Comparison of ENCODE assay signal across 33 cellular contexts in the genomic region with DNA sequence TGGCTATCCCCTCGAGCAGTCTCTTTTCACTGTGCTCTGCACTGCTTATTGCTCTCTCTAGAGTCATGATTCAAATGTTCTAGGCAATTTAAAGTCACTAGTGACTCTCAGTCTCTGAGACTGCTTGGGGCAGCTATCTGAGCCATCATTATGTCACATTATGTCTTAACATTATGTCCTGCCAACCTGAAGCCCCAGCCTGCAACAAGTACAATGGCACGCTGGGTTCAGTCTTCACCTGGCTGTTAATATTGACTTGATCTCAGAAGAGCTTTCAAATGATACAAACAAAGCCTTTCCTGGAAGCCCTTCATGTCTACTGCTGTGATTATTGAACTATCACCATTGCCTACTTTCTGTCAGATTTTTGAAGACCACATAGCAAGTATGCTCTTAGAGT.
"Had no signal": no experiment of that assay in that cellular context is flagged by ENCODE, and none has a peak within 500 bp of the region (broad histone marks: within the 10 kb centered on the region; RNA-seq: fewer than 3 reads in every experiment).

No MANE protein-coding gene starts in this region.

- H3K36me3 ChIP-seq: adrenal gland, brain microvascular endothelial cell, breast epithelium had no signal

- DNase-seq: activated B cell treated with CpG ODN at 0.5 μM for 24 hours; activated CD4-positive, alpha-beta memory T cell treated with anti-CD3 and anti-CD28 coated beads for 36 hours; activated CD4-positive, alpha-beta T cell treated with anti-CD3 and anti-CD28 coated beads for 4 hours; activated CD4-positive, alpha-beta T cell treated with anti-CD3 and anti-CD28 coated beads, Interleukin-2, amount 10 ng/mL, durations not matched to agents 24 days and 14 days; activated CD4-positive, alpha-beta T cell treated with anti-CD3 and anti-CD28 coated beads, Interleukin-2, amount 50 U/mL, for 1 hour; activated CD4-positive, alpha-beta T cell treated with anti-CD3 and anti-CD28 coated beads, Interleukin-2, amount 50 U/mL, for 4 hours; activated CD4-positive, CD25-positive, alpha-beta regulatory T cell treated with anti-CD3 and anti-CD28 coated beads, Interleukin-2, amount 50 U/mL, for 72 hours; activated CD8-positive, alpha-beta memory T cell treated with anti-CD3 and anti-CD28 coated beads, Interleukin-2, amount 50 U/mL, for 4 hours; activated CD8-positive, alpha-beta T cell treated with anti-CD3 and anti-CD28 coated beads for 36 hours; activated effector memory CD4-positive, alpha-beta T cell treated with anti-CD3 and anti-CD28 coated beads, Interleukin-2, amount 50 U/mL, for 16 hours; activated gamma-delta T cell treated with Interleukin-2 at 50 U/mL for 16 hours; activated naive CD4-positive, alpha-beta T cell; activated naive CD4-positive, alpha-beta T cell treated with anti-CD3 and anti-CD28 coated beads for 36 hours; activated naive CD4-positive, alpha-beta T cell treated with anti-CD3 and anti-CD28 coated beads, Interleukin-2, amount 50 U/mL, for 16 hours; activated naive CD8-positive, alpha-beta T cell treated with anti-CD3 and anti-CD28 coated beads for 36 hours; activated T-cell treated with anti-CD3 and anti-CD28 coated beads for 4 hours; activated T-cell treated with anti-CD3 and anti-CD28 coated beads, Interleukin-2, amount 50 U/mL, for 1 hour; activated T-cell treated with anti-CD3 and anti-CD28 coated beads, Interleukin-2, amount 50 U/mL, for 4 hours; activated T-cell treated with anti-CD3 and anti-CD28 coated beads, Interleukin-2, amount 50 U/mL, for 72 hours; adrenal gland; amniotic stem cell; aorta; body of pancreas; brain microvascular endothelial cell; central memory CD4-positive, alpha-beta T cell; T-helper 2 cell; T-helper 9 cell had no signal

- H3K27ac ChIP-seq: adrenal gland, body of pancreas, brain microvascular endothelial cell, breast epithelium, VCaP had no signal

- H3K4me3 ChIP-seq: adrenal gland, body of pancreas, breast epithelium had no signal

- H3K4me1 ChIP-seq: adrenal gland, body of pancreas, breast epithelium had no signal

- H3K9me3 ChIP-seq: adrenal gland, body of pancreas, breast epithelium had no signal

- H3K27me3 ChIP-seq: adrenal gland, body of pancreas, brain microvascular endothelial cell, breast epithelium had no signal

- ATAC-seq: activated CD8-positive, alpha-beta T cell treated with anti-CD3 and anti-CD28 coated beads for 36 hours; activated naive CD4-positive, alpha-beta T cell treated with anti-CD3 and anti-CD28 coated beads, Interleukin-2, amount 50 U/mL, for 72 hours; activated T-cell treated with anti-CD3 and anti-CD28 coated beads, Interleukin-2, amount 50 U/mL, for 4 hours; activated T-cell treated with anti-CD3 and anti-CD28 coated beads, Interleukin-2, amount 50 U/mL, for 72 hours; activated T-helper 17 cell treated with anti-CD3 and anti-CD28 coated beads, Interleukin-2, amount 50 U/mL, for 72 hours; body of pancreas had no signal

- FAIRE-seq: astrocyte, TTC549 had no signal
